ENCODE assay signal across 15 cellular contexts in the genomic region with DNA sequence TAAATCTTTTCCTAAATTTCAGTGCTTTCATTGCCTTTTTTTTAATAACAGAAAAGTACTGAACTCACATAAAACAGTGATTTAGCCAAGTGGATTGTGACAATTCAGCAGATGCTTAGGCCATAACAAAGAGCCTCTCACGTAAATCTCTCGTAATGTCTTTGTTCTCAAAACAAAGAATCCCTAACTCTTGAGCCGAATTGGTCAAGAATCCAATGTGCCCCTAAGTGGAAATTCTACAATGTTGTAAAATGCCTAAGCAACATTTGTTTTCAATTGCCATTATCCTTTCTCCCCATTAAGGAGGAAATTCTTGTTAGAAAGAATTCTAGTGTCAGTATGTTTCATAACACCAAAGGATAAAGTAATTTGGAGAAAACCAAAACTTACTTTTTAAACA.
"Had no signal": no experiment of that assay in that cellular context is flagged by ENCODE, and none has a peak within 500 bp of the region (broad histone marks: within the 10 kb centered on the region; RNA-seq: fewer than 3 reads in every experiment).

No MANE protein-coding gene starts in this region.

- DNase-seq: activated CD4-positive, alpha-beta T cell treated with anti-CD3 and anti-CD28 coated beads, Interleukin-2, amount 50 U/mL, for 1 hour; activated CD4-positive, CD25-positive, alpha-beta regulatory T cell; activated naive CD4-positive, alpha-beta T cell treated with anti-CD3 and anti-CD28 coated beads, Interleukin-2, amount 50 U/mL, for 16 hours; activated T-cell treated with anti-CD3 and anti-CD28 coated beads for 4 hours; body of pancreas; cortex of kidney; effector memory CD4-positive, alpha-beta T cell; glutamatergic neuron; left colon; sigmoid colon; stimulated activated CD4-positive, alpha-beta T cell treated with anti-CD3 and anti-CD28 coated beads, Interleukin-2, amount 100 ng/mL, for 24 hours; stimulated activated naive B cell treated with anti-CD40 and anti-IgM and Interleukin-4, amounts not matched to agents 10 μg/mL and 1 μg/mL and 100 μg/mL, for 72 hours; transverse colon had no signal

- H3K27ac ChIP-seq: body of pancreas, epithelial cell of prostate, sigmoid colon, transverse colon had no signal

- H3K4me3 ChIP-seq: body of pancreas, sigmoid colon, transverse colon had no signal

- ATAC-seq: activated T-helper 17 cell treated with anti-CD3 and anti-CD28 coated beads, Interleukin-2, amount 50 U/mL, for 72 hours; body of pancreas; left colon; stimulated activated naive B cell treated with anti-CD40 and anti-IgM and Interleukin-4, amounts not matched to agents 10 μg/mL and 1 μg/mL and 100 μg/mL, for 72 hours had no signal

- H3K4me1 ChIP-seq: body of pancreas, sigmoid colon, transverse colon had no signal

- H3K9me3 ChIP-seq: body of pancreas, sigmoid colon had no signal

- H3K27me3 ChIP-seq: body of pancreas, sigmoid colon, transverse colon had no signal

- H3K36me3 ChIP-seq: sigmoid colon, transverse colon had no signal
